In genomic region chr20:50821994-50822393, GRCh38 we compare ENCODE assay signal across 21 cellular contexts. TPM values are rescaled to one million over a fixed set of nuclear protein-coding genes. Genes with fewer than 3 reads are reported as not detected.
DNase-seq lines count a peak whose midpoint lies in the region; ATAC-seq, FAIRE-seq and TF ChIP-seq lines count a peak whose summit lies in the region.
"Had no signal": no experiment of that assay in that cellular context is flagged by ENCODE, and none has a peak within 500 bp of the region (broad histone marks: within the 10 kb centered on the region; RNA-seq: fewer than 3 reads in every experiment).

No MANE protein-coding gene starts in this region.

- H3K9ac ChIP-seq in PC-3 (ENCODE audit: low read length), result no peak overlapping the region

- H3K4me1 ChIP-seq in PC-3 (ENCODE audit: insufficient read depth, low read length), result no peaks in the 10 kb centered on the region
- H3K4me1 ChIP-seq: psoas muscle, SJSA1 had no signal

- no peak overlapping the region for H3K4me3 ChIP-seq in PC-3 (ENCODE audit: low read length)
- H3K4me3 ChIP-seq: hepatocyte, PC-9, psoas muscle, SJSA1 had no signal

- H3K36me3 ChIP-seq in PC-3 (ENCODE audit: low read depth, low read length), result no peaks in the 10 kb centered on the region
- H3K36me3 ChIP-seq: SJSA1 had no signal

- H3K79me2 ChIP-seq in PC-3 (ENCODE audit: low read length), result no peaks in the 10 kb centered on the region
- H3K79me2 ChIP-seq: hepatocyte had no signal

- ATAC-seq in activated CD8-positive, alpha-beta T cell treated with anti-CD3 and anti-CD28 coated beads for 36 hours, result no peak
- no peak for ATAC-seq in natural killer cell
- no peak for ATAC-seq in PC-3
- ATAC-seq: psoas muscle had no signal

- BruUV-seq in PC-3 (replicated peaks; lab: Mats Ljungman, UMichigan), result no TSS peak

- H3K4me2 ChIP-seq in PC-3 (ENCODE audit: low read length), result no peak overlapping the region
- H3K4me2 ChIP-seq: hepatocyte, PC-9 had no signal

- H3K27me3 ChIP-seq in PC-3 (ENCODE audit: low read length), result no peaks in the 10 kb centered on the region
- H3K27me3 ChIP-seq: hepatocyte, SJSA1 had no signal

- H3K36me3 Mint-ChIP-seq in activated CD8-positive, alpha-beta T cell treated with anti-CD3 and anti-CD28 coated beads for 36 hours (ENCODE audit: low read depth), result peaks cover 22% of the 10 kb centered on the region
- no peaks in the 10 kb centered on the region for H3K36me3 Mint-ChIP-seq in natural killer cell
- H3K36me3 Mint-ChIP-seq in activated T-helper 2 cell treated with anti-CD3 and anti-CD28 coated beads, Interferon-gamma antibody, Interleukin-2, Interleukin-4, amounts not matched to agents 10 μg/mL and 5 μg/mL and 100 μg/mL, durations not matched to agents 14 hours and 24 hours and 36 hours (ENCODE audit: low read depth), result peaks cover 10% of the 10 kb centered on the region

- no peak overlapping the region for H3K27ac ChIP-seq in PC-3 (ENCODE audit: low read length)
- H3K27ac ChIP-seq: hepatocyte, PC-9, psoas muscle, SJSA1 had no signal

- H4K20me1 ChIP-seq in PC-3 (ENCODE audit: low read length), result no peaks in the 10 kb centered on the region

- no peak overlapping the region for H2AFZ ChIP-seq in PC-3 (ENCODE audit: low read length)
- H2AFZ ChIP-seq: hepatocyte, PC-9 had no signal

- peaks cover 40% of the 10 kb centered on the region for H3K4me1 Mint-ChIP-seq in activated CD8-positive, alpha-beta T cell treated with anti-CD3 and anti-CD28 coated beads for 36 hours (ENCODE audit: low read depth)
- H3K4me1 Mint-ChIP-seq in natural killer cell, result peaks cover 39 to 41% of the 10 kb centered on the region in 2 donors
- peaks cover 14% of the 10 kb centered on the region for H3K4me1 Mint-ChIP-seq in activated T-helper 2 cell treated with anti-CD3 and anti-CD28 coated beads, Interferon-gamma antibody, Interleukin-2, Interleukin-4, amounts not matched to agents 10 μg/mL and 5 μg/mL and 100 μg/mL, durations not matched to agents 14 hours and 24 hours and 36 hours (ENCODE audit: low read depth)

- POLR2A ChIA-PET in activated CD8-positive, alpha-beta T cell treated with anti-CD3 and anti-CD28 coated beads for 36 hours (lab: Charles Lee), result interaction anchor here (0.9 to 2.1 kb wide), 2 partner anchors 107 to 109 kb away, joined by 3 to 7 read pairs; partner anchors contain the start of gene ADNP
- POLR2A ChIA-PET in PC-3 (lab: Charles Lee; ENCODE audit: unreplicated experiment), result no interaction called here

- intact Hi-C loops in activated CD8-positive, alpha-beta T cell treated with anti-CD3 and anti-CD28 coated beads for 36 hours (cut with micrococcal nuclease), result no loop called here
- intact Hi-C loops in natural killer cell (cut with micrococcal nuclease), result no loop called here
- intact Hi-C loops in PC-3 (cut with micrococcal nuclease), result no loop called here
- intact Hi-C loops in activated T-helper 2 cell treated with anti-CD3 and anti-CD28 coated beads, Interferon-gamma antibody, Interleukin-2, Interleukin-4, amounts not matched to agents 10 μg/mL and 5 μg/mL and 100 μg/mL, durations not matched to agents 14 hours and 24 hours and 36 hours (cut with micrococcal nuclease), result no loop called here

- CTCF ChIA-PET in activated CD8-positive, alpha-beta T cell treated with anti-CD3 and anti-CD28 coated beads for 36 hours (lab: Charles Lee), result interaction anchor here (0.9 to 2.3 kb wide), 4 partner anchors 10 to 107 kb away, joined by 3 to 12 read pairs (median 4); partner anchors contain the start of gene BCAS4
- CTCF ChIA-PET in PC-3 (lab: Charles Lee), result no interaction called here

- H3K27ac Mint-ChIP-seq in activated CD8-positive, alpha-beta T cell treated with anti-CD3 and anti-CD28 coated beads for 36 hours, result peak overlapping the region; percentile 66
- H3K27ac Mint-ChIP-seq in natural killer cell, result peak overlapping the region; percentile 74 to 80
- H3K27ac Mint-ChIP-seq in activated T-helper 2 cell treated with anti-CD3 and anti-CD28 coated beads, Interferon-gamma antibody, Interleukin-2, Interleukin-4, amounts not matched to agents 10 μg/mL and 5 μg/mL and 100 μg/mL, durations not matched to agents 14 hours and 24 hours and 36 hours, result no peak overlapping the region

- no peaks in the 10 kb centered on the region for H3K27me3 Mint-ChIP-seq in activated CD8-positive, alpha-beta T cell treated with anti-CD3 and anti-CD28 coated beads for 36 hours
- H3K27me3 Mint-ChIP-seq in natural killer cell (ENCODE audit: low read depth in 2 of 2), result no peaks in the 10 kb centered on the region
- H3K27me3 Mint-ChIP-seq in activated T-helper 2 cell treated with anti-CD3 and anti-CD28 coated beads, Interferon-gamma antibody, Interleukin-2, Interleukin-4, amounts not matched to agents 10 μg/mL and 5 μg/mL and 100 μg/mL, durations not matched to agents 14 hours and 24 hours and 36 hours (ENCODE audit: low read depth), result no peaks in the 10 kb centered on the region

- no peak overlapping the region for H3K4me3 Mint-ChIP-seq in activated CD8-positive, alpha-beta T cell treated with anti-CD3 and anti-CD28 coated beads for 36 hours
- no peak overlapping the region for H3K4me3 Mint-ChIP-seq in natural killer cell
- H3K4me3 Mint-ChIP-seq in activated T-helper 2 cell treated with anti-CD3 and anti-CD28 coated beads, Interferon-gamma antibody, Interleukin-2, Interleukin-4, amounts not matched to agents 10 μg/mL and 5 μg/mL and 100 μg/mL, durations not matched to agents 14 hours and 24 hours and 36 hours (ENCODE audit: low read depth), result no peak overlapping the region
- H3K4me3 Mint-ChIP-seq: nephron had no signal

- TF ChIP-seq CTCF in GM20000 (IDR thresholded peaks at IDR 0.05; ENCODE audit: extremely low read depth, missing control alignments) (no peak), natural killer cell (IDR thresholded peaks at IDR 0.05) (no peak), PC-3 (conservative IDR thresholded peaks at IDR 0.05; ENCODE audit: low read depth, low read length) (no peak)
- TF ChIP-seq CTCF in activated CD8-positive, alpha-beta T cell treated with anti-CD3 and anti-CD28 coated beads for 36 hours (IDR thresholded peaks at IDR 0.05), result no peak

- DNase-seq in GM12891 (ENCODE audit: insufficient read length, low spot score) (no peak), GM20000 (ENCODE audit: low spot score) (peak; percentile 38), natural killer cell (no peak), PC-3 (no peak), HUDEP-2 (lab: John Stamatoyannopoulos, UW; ENCODE audit: unreplicated experiment in 76 of 76) (no peak), RPMI8226 (no peak)
- peak; percentile 27 for DNase-seq in activated CD8-positive, alpha-beta T cell treated with anti-CD3 and anti-CD28 coated beads for 36 hours
- DNase-seq in activated T-helper 2 cell treated with anti-CD3 and anti-CD28 coated beads, Interferon-gamma antibody, Interleukin-2, Interleukin-4, amounts not matched to agents 10 μg/mL and 5 μg/mL and 100 μg/mL, durations not matched to agents 14 hours and 24 hours and 36 hours (ENCODE audit: low spot score), result no peak
- DNase-seq: activated naive CD4-positive, alpha-beta T cell treated with Interleukin-2 at 50 U/mL for 16 hours; GOT3; kidney glomerular epithelial cell; NCI-H1048; NCI-H524 treated with DMSO at 0.1 percent for 48 hours; PC-9; psoas muscle; stimulated activated CD4-positive, alpha-beta T cell treated with anti-CD3 and anti-CD28 coated beads, Interleukin-4, amount 100 ng/mL, for 4 hours had no signal

- no peaks in the 10 kb centered on the region for H3K9me3 Mint-ChIP-seq in activated CD8-positive, alpha-beta T cell treated with anti-CD3 and anti-CD28 coated beads for 36 hours
- H3K9me3 Mint-ChIP-seq in natural killer cell, result peaks cover 0 to 2% of the 10 kb centered on the region in 2 donors
- H3K9me3 Mint-ChIP-seq in activated T-helper 2 cell treated with anti-CD3 and anti-CD28 coated beads, Interferon-gamma antibody, Interleukin-2, Interleukin-4, amounts not matched to agents 10 μg/mL and 5 μg/mL and 100 μg/mL, durations not matched to agents 14 hours and 24 hours and 36 hours, result peaks cover 4% of the 10 kb centered on the region
- H3K9me3 Mint-ChIP-seq: nephron had no signal

- H3K9me2 ChIP-seq in PC-3 (replicated peaks; ENCODE audit: low read length), result no peaks in the 10 kb centered on the region

- FAIRE-seq in GM12891 (lab: Jason Lieb, UNC), result peak; percentile 77
- FAIRE-seq: endometrium, small intestine had no signal

- no peaks in the 10 kb centered on the region for H3F3A ChIP-seq in PC-3 (ENCODE audit: low read length, unreplicated experiment)

- H3K9me3 ChIP-seq in PC-3 (ENCODE audit: low read length), result no peaks in the 10 kb centered on the region
- H3K9me3 ChIP-seq: psoas muscle, SJSA1 had no signal

- no peak for TF ChIP-seq POLR2A in GM12891 (IDR thresholded peaks at IDR 0.05; ENCODE audit: low read depth, low read length)

TF ChIP-seq in GM12891, 5 proteins besides CTCF, POLR2A, EP300 and RAD21:
- TF ChIP-seq TAF1 (IDR thresholded peaks at IDR 0.05; ENCODE audit: low read depth, low read length) (no peak), PAX5 (IDR thresholded peaks at IDR 0.05; ENCODE audit: insufficient read depth, low read length, severe bottlenecking) (no peak), SPI1 (IDR thresholded peaks at IDR 0.05; ENCODE audit: low read depth, low read length) (0 out of 2 replicates have a peak, but pooled peaks have one; percentile 3)

RNA-seq across cellular contexts. Expression of gene BCAS4, which starts 27.1 kb away (rescaled TPM):
- 77.5 TPM for polyA plus RNA-seq in GM12891 (2012; ENCODE audit: low read depth, missing spikeins)
- 10 to 100 TPM; 27.3 to 31.7 TPM for total RNA-seq in activated CD8-positive, alpha-beta T cell treated with anti-CD3 and anti-CD28 coated beads for 36 hours
- total RNA-seq in natural killer cell, result 10 to 100 TPM in 2 of 3 donors, 1 to 10 TPM in 1; 7.7 to 13.5 (median 10.5) TPM
- total RNA-seq in PC-3 (2014; rRNA removed), result 49.9 and 56.9 TPM in 2 replicates
- total RNA-seq in activated T-helper 2 cell treated with anti-CD3 and anti-CD28 coated beads, Interferon-gamma antibody, Interleukin-2, Interleukin-4, amounts not matched to agents 10 μg/mL and 5 μg/mL and 100 μg/mL, durations not matched to agents 14 hours and 24 hours and 36 hours, result 7.4 and 8.7 TPM in 2 replicates

Comparison
In these comparisons a context has a peak if more than half of its experiments do, and no peak if none do; other contexts are left out.
1. DNase-seq: peak in GM20000 (single experiment) and activated CD8-positive, alpha-beta T cell treated with anti-CD3 and anti-CD28 coated beads for 36 hours (single experiment); none in GM12891 (single experiment), natural killer cell (single experiment), PC-3 (single experiment), HUDEP-2 (0 of 76), activated T-helper 2 cell treated with anti-CD3 and anti-CD28 coated beads, Interferon-gamma antibody, Interleukin-2, Interleukin-4, amounts not matched to agents 10 μg/mL and 5 μg/mL and 100 μg/mL, durations not matched to agents 14 hours and 24 hours and 36 hours (single experiment) and RPMI8226 (single experiment).